Comparison of ENCODE assay signal across 1 cellular context in the genomic region with DNA sequence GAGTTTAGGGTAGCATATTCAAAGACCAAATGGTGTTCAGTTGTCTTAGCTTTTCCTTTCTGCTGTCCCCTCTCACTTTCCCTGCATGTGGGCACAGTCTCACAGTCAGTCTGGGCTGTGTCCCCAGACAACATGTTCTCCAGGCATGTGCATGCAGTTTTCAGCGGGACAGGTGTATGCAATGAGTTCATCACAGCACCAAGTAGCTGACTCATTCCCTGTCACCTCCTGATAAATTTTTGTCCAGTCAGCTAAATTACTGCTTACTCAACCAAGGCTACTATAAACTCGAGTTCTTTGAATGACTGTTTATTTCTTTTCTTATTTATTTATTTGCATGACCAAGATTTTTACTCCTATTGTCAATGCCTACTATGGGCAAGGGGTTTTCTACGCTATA.
A peak's percentile ranks its signal among the peaks of the same experiment; 100 is the strongest.
TF ChIP-seq lines count a peak whose summit lies in the region.

No MANE protein-coding gene starts in this region.

TF ChIP-seq in H1, 55 proteins besides CTCF, POLR2A, EP300 and RAD21:
- TF ChIP-seq GABPA (IDR thresholded peaks at IDR 0.05; ENCODE audit: borderline replicate concordance, insufficient read depth, low read length) (no peak), MAFK (IDR thresholded peaks at IDR 0.05; ENCODE audit: low read depth, low read length) (peak; percentile 85)
